15 cellular contexts compared by ENCODE assay signal in the genomic region with DNA sequence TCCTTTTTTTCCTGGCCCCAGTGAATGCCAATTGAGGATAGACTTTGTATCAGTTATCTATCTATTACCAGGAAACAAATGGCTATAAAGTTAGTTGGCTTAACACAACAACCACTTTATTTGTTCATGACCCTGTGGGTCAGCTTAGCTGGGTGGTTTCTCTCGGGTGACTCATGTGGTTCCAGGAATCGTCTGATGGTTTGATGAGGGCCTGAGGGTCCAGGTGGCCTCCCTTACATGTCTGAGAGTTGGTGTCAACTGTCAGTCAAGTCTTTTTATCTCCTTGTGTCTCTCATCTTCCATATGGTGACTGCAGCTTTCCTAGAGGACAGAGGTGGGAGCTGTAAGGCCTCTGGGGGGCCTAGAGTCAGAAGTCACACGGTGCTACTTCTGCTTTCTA. TPM values are rescaled to one million over a fixed set of nuclear protein-coding genes. Genes with fewer than 3 reads are reported as not detected.
"Had no signal": no experiment of that assay in that cellular context is flagged by ENCODE, and none has a peak within 500 bp of the region (broad histone marks: within the 10 kb centered on the region; RNA-seq: fewer than 3 reads in every experiment).

No MANE protein-coding gene starts in this region.

- H3K27ac Mint-ChIP-seq: effector memory CD8-positive, alpha-beta T cell; mesothelial cell of epicardium had no signal

- H3K4me3 Mint-ChIP-seq: activated naive CD4-positive, alpha-beta T cell treated with anti-CD3 and anti-CD28 coated beads, Interleukin-2, amount 50 U/mL, for 24 hours; central memory CD8-positive, alpha-beta T cell; effector memory CD8-positive, alpha-beta T cell; mesothelial cell of epicardium had no signal

- H3K4me1 ChIP-seq: gastrocnemius medialis had no signal

- H3K36me3 ChIP-seq: gastrocnemius medialis, right atrium auricular region, transverse colon had no signal

- H3K9me3 ChIP-seq: gastrocnemius medialis, transverse colon had no signal

- H3K9me3 Mint-ChIP-seq: activated naive CD4-positive, alpha-beta T cell treated with anti-CD3 and anti-CD28 coated beads, Interleukin-2, amount 50 U/mL, for 24 hours; central memory CD8-positive, alpha-beta T cell; effector memory CD8-positive, alpha-beta T cell; mesothelial cell of epicardium had no signal

- H3K4me1 Mint-ChIP-seq: central memory CD8-positive, alpha-beta T cell had no signal

- H3K36me3 Mint-ChIP-seq: activated naive CD4-positive, alpha-beta T cell treated with anti-CD3 and anti-CD28 coated beads, Interleukin-2, amount 50 U/mL, for 24 hours; mesothelial cell of epicardium had no signal

- ATAC-seq: activated CD4-positive, CD25-positive, alpha-beta regulatory T cell treated with anti-CD3 and anti-CD28 coated beads, Interleukin-2, amount 50 U/mL, for 24 hours; effector memory CD8-positive, alpha-beta T cell; gastrocnemius medialis had no signal

- H3K4me3 ChIP-seq: gastrocnemius medialis, right atrium auricular region, smooth muscle cell, transverse colon had no signal

- DNase-seq: activated CD4-positive, alpha-beta T cell treated with anti-CD3 and anti-CD28 coated beads, Interleukin-2, amount 50 U/mL, for 4 hours; activated effector memory CD4-positive, alpha-beta T cell treated with Interleukin-2 at 50 U/mL for 16 hours; activated T-cell treated with anti-CD3 and anti-CD28 coated beads, Interleukin-2, amount 50 U/mL, for 1 hour; effector memory CD8-positive, alpha-beta T cell; gastrocnemius medialis; naive B cell; substantia nigra; transverse colon had no signal

RNA-seq across cellular contexts. Expression of gene FRMPD2, which starts 16.7 kb away (rescaled TPM):
- total RNA-seq: gastrocnemius medialis; smooth muscle cell; T-helper 2 cell treated with Interferon-gamma antibody and Interleukin-4, amounts not matched to agents 100 ng/mL and 5 ng/mL, for 36 hours had no signal
